Comparison of ENCODE assay signal across 25 cellular contexts in genomic region chr5:62100201-62100600, GRCh38.
"Had no signal": no experiment of that assay in that cellular context is flagged by ENCODE, and none has a peak within 500 bp of the region (broad histone marks: within the 10 kb centered on the region; RNA-seq: fewer than 3 reads in every experiment).

No MANE protein-coding gene starts in this region.

- H3K36me3 ChIP-seq: esophagus muscularis mucosa, heart right ventricle, lower lobe of right lung, pancreas, right lobe of liver, suprapubic skin, transverse colon, upper lobe of right lung, uterus had no signal

- H3K4me1 ChIP-seq: esophagus muscularis mucosa, heart right ventricle, lower lobe of right lung, pancreas, right lobe of liver, suprapubic skin, transverse colon, upper lobe of right lung, uterus had no signal

- H3K27ac ChIP-seq: esophagus muscularis mucosa, heart right ventricle, lower lobe of right lung, pancreas, right lobe of liver, suprapubic skin, transverse colon, upper lobe of right lung, uterus had no signal

- H3K27me3 ChIP-seq: esophagus muscularis mucosa, pancreas, right lobe of liver, suprapubic skin, transverse colon, upper lobe of right lung, uterus had no signal

- DNase-seq: cortex of kidney; effector memory CD8-positive, alpha-beta T cell; foreskin melanocyte; glutamatergic neuron; heart right ventricle; hippocampal formation; islet precursor cell; left ventricle myocardium superior; lower lobe of right lung; natural killer cell; occipital lobe; pancreas; right lobe of liver; small intestine; stimulated activated CD4-positive, alpha-beta T cell treated with anti-CD3 and anti-CD28 coated beads, Interleukin-15, amount 100 ng/mL, for 24 hours; stimulated activated CD4-positive, alpha-beta T cell treated with anti-CD3 and anti-CD28 coated beads, Interleukin-4, amount 100 ng/mL, for 1 hour; stimulated activated CD8-positive, alpha-beta memory T cell treated with anti-CD3 and anti-CD28 coated beads, Interleukin-4, amount 100 ng/mL, for 48 hours; stimulated activated naive CD4-positive, alpha-beta T cell; stimulated activated naive CD8-positive, alpha-beta T cell treated with anti-CD3 and anti-CD28 coated beads, Interleukin-15, amount 100 ng/mL, for 72 hours; transverse colon; upper lobe of right lung; uterus had no signal

- H3K9me3 ChIP-seq: esophagus muscularis mucosa, lower lobe of right lung, pancreas, right lobe of liver, suprapubic skin, transverse colon, upper lobe of right lung, uterus had no signal

- H3K4me3 ChIP-seq: esophagus muscularis mucosa, heart right ventricle, lower lobe of right lung, pancreas, right lobe of liver, suprapubic skin, transverse colon, upper lobe of right lung, uterus had no signal

- FAIRE-seq: endometrium, pancreas, small intestine had no signal
